In the genomic region with DNA sequence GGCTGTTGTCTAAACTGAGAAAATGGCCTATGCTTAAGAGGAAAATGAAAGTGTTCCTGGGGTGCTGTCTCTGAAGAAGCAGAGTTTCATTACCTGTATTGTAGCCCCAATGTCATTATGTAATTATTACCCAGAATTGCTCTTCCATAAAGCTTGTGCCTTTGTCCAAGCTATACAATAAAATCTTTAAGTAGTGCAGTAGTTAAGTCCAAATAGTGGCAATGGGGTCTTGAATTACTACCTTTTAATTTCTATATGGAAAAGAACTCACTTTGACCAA, we compare ENCODE assay signal across 1 cellular context.
TF ChIP-seq lines count a peak whose summit lies in the region.

No MANE protein-coding gene starts in this region.

TF ChIP-seq in HepG2, 621 proteins besides CTCF, POLR2A, EP300 and RAD21:
- TF ChIP-seq CBFB (CRISPR knock-in tag; IDR thresholded peaks at IDR 0.05) (no peak), NFE2 (CRISPR knock-in tag; IDR thresholded peaks at IDR 0.05) (no peak), ZFP82 (CRISPR knock-in tag; IDR thresholded peaks at IDR 0.05; ENCODE audit: borderline replicate concordance) (no peak), KDM6A (CRISPR knock-in tag; IDR thresholded peaks at IDR 0.05; ENCODE audit: low read depth) (no peak), HMG20B (CRISPR knock-in tag; conservative IDR thresholded peaks at IDR 0.05) (no peak), DNMT1 (CRISPR knock-in tag; IDR thresholded peaks at IDR 0.05) (no peak), ZNF207 (IDR thresholded peaks at IDR 0.05; ENCODE audit: borderline replicate concordance) (no peak), MXD4 (CRISPR knock-in tag; IDR thresholded peaks at IDR 0.05) (no peak), HHEX (CRISPR knock-in tag; IDR thresholded peaks at IDR 0.05) (no peak), ONECUT2 (CRISPR knock-in tag; IDR thresholded peaks at IDR 0.05) (no peak), ZNF747 (CRISPR knock-in tag; IDR thresholded peaks at IDR 0.05; ENCODE audit: borderline replicate concordance) (no peak), NR1H2 (CRISPR knock-in tag; IDR thresholded peaks at IDR 0.05; ENCODE audit: borderline replicate concordance, low read depth) (no peak), ZNF570 (CRISPR knock-in tag; IDR thresholded peaks at IDR 0.05; ENCODE audit: borderline replicate concordance) (no peak), FOXO1 (CRISPR knock-in tag; IDR thresholded peaks at IDR 0.05) (no peak), CREM (IDR thresholded peaks at IDR 0.05) (no peak), CREM (CRISPR knock-in tag; IDR thresholded peaks at IDR 0.05) (no peak)
- TF ChIP-seq, protein P1, sequence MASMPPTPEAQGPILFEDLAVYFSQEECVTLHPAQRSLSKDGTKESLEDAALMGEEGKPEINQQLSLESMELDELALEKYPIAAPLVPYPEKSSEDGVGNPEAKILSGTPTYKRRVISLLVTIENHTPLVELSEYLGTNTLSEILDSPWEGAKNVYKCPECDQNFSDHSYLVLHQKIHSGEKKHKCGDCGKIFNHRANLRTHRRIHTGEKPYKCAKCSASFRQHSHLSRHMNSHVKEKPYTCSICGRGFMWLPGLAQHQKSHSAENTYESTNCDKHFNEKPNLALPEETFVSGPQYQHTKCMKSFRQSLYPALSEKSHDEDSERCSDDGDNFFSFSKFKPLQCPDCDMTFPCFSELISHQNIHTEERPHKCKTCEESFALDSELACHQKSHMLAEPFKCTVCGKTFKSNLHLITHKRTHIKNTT (CRISPR knock-in tag; IDR thresholded peaks at IDR 0.05): no peak
- TF ChIP-seq, protein P2, sequence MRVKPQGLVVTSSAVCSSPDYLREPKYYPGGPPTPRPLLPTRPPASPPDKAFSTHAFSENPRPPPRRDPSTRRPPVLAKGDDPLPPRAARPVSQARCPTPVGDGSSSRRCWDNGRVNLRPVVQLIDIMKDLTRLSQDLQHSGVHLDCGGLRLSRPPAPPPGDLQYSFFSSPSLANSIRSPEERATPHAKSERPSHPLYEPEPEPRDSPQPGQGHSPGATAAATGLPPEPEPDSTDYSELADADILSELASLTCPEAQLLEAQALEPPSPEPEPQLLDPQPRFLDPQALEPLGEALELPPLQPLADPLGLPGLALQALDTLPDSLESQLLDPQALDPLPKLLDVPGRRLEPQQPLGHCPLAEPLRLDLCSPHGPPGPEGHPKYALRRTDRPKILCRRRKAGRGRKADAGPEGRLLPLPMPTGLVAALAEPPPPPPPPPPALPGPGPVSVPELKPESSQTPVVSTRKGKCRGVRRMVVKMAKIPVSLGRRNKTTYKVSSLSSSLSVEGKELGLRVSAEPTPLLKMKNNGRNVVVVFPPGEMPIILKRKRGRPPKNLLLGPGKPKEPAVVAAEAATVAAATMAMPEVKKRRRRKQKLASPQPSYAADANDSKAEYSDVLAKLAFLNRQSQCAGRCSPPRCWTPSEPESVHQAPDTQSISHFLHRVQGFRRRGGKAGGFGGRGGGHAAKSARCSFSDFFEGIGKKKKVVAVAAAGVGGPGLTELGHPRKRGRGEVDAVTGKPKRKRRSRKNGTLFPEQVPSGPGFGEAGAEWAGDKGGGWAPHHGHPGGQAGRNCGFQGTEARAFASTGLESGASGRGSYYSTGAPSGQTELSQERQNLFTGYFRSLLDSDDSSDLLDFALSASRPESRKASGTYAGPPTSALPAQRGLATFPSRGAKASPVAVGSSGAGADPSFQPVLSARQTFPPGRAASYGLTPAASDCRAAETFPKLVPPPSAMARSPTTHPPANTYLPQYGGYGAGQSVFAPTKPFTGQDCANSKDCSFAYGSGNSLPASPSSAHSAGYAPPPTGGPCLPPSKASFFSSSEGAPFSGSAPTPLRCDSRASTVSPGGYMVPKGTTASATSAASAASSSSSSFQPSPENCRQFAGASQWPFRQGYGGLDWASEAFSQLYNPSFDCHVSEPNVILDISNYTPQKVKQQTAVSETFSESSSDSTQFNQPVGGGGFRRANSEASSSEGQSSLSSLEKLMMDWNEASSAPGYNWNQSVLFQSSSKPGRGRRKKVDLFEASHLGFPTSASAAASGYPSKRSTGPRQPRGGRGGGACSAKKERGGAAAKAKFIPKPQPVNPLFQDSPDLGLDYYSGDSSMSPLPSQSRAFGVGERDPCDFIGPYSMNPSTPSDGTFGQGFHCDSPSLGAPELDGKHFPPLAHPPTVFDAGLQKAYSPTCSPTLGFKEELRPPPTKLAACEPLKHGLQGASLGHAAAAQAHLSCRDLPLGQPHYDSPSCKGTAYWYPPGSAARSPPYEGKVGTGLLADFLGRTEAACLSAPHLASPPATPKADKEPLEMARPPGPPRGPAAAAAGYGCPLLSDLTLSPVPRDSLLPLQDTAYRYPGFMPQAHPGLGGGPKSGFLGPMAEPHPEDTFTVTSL (CRISPR knock-in tag; IDR thresholded peaks at IDR 0.05; ENCODE audit: borderline replicate concordance): no peak
- TF ChIP-seq, protein P3, sequence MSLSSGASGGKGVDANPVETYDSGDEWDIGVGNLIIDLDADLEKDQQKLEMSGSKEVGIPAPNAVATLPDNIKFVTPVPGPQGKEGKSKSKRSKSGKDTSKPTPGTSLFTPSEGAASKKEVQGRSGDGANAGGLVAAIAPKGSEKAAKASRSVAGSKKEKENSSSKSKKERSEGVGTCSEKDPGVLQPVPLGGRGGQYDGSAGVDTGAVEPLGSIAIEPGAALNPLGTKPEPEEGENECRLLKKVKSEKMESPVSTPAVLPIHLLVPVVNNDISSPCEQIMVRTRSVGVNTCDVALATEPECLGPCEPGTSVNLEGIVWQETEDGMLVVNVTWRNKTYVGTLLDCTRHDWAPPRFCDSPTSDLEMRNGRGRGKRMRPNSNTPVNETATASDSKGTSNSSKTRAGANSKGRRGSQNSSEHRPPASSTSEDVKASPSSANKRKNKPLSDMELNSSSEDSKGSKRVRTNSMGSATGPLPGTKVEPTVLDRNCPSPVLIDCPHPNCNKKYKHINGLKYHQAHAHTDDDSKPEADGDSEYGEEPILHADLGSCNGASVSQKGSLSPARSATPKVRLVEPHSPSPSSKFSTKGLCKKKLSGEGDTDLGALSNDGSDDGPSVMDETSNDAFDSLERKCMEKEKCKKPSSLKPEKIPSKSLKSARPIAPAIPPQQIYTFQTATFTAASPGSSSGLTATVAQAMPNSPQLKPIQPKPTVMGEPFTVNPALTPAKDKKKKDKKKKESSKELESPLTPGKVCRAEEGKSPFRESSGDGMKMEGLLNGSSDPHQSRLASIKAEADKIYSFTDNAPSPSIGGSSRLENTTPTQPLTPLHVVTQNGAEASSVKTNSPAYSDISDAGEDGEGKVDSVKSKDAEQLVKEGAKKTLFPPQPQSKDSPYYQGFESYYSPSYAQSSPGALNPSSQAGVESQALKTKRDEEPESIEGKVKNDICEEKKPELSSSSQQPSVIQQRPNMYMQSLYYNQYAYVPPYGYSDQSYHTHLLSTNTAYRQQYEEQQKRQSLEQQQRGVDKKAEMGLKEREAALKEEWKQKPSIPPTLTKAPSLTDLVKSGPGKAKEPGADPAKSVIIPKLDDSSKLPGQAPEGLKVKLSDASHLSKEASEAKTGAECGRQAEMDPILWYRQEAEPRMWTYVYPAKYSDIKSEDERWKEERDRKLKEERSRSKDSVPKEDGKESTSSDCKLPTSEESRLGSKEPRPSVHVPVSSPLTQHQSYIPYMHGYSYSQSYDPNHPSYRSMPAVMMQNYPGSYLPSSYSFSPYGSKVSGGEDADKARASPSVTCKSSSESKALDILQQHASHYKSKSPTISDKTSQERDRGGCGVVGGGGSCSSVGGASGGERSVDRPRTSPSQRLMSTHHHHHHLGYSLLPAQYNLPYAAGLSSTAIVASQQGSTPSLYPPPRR (CRISPR knock-in tag; IDR thresholded peaks at IDR 0.05; ENCODE audit: borderline replicate concordance): no peak
